ENCODE assay signal across 1 cellular context in genomic region chr16:84190731-84191388, GRCh38.
TF ChIP-seq lines count a peak whose summit lies in the region.

Gene ADAD2, plus strand, starts transcription at chr16:84191157. Its CDS starts 74 bp downstream, at chr16:84191231.

TF ChIP-seq in HepG2, 621 proteins besides CTCF, POLR2A, EP300 and RAD21 (continued from another document):
- TF ChIP-seq IKZF5 (CRISPR knock-in tag; IDR thresholded peaks at IDR 0.05): no peak
- TF ChIP-seq STAG1 (CRISPR knock-in tag; IDR thresholded peaks at IDR 0.05): no peak
- TF ChIP-seq, protein P1, sequence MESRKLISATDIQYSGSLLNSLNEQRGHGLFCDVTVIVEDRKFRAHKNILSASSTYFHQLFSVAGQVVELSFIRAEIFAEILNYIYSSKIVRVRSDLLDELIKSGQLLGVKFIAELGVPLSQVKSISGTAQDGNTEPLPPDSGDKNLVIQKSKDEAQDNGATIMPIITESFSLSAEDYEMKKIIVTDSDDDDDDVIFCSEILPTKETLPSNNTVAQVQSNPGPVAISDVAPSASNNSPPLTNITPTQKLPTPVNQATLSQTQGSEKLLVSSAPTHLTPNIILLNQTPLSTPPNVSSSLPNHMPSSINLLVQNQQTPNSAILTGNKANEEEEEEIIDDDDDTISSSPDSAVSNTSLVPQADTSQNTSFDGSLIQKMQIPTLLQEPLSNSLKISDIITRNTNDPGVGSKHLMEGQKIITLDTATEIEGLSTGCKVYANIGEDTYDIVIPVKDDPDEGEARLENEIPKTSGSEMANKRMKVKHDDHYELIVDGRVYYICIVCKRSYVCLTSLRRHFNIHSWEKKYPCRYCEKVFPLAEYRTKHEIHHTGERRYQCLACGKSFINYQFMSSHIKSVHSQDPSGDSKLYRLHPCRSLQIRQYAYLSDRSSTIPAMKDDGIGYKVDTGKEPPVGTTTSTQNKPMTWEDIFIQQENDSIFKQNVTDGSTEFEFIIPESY (CRISPR knock-in tag; IDR thresholded peaks at IDR 0.05): peak; percentile 56; the same call in 1 of the 2 replicates
- TF ChIP-seq GTF3A (CRISPR knock-in tag; conservative IDR thresholded peaks at IDR 0.05): no peak
- TF ChIP-seq ZNF468 (CRISPR knock-in tag; IDR thresholded peaks at IDR 0.05): no peak
- TF ChIP-seq KDM5A (IDR thresholded peaks at IDR 0.05; ENCODE audit: borderline replicate concordance, low read length): no peak
- no peak for TF ChIP-seq ZNF589 (CRISPR knock-in tag; conservative IDR thresholded peaks at IDR 0.05)
- no peak for TF ChIP-seq PHB2 (IDR thresholded peaks at IDR 0.05; ENCODE audit: partially characterized antibody)
- TF ChIP-seq KLF15 (CRISPR knock-in tag; IDR thresholded peaks at IDR 0.05; ENCODE audit: borderline replicate concordance): no peak
- no peak for TF ChIP-seq ZBED4 (CRISPR knock-in tag; IDR thresholded peaks at IDR 0.05; ENCODE audit: borderline replicate concordance)
- TF ChIP-seq MXD3 (CRISPR knock-in tag; IDR thresholded peaks at IDR 0.05): no peak
- TF ChIP-seq SP2 (CRISPR knock-in tag; IDR thresholded peaks at IDR 0.05): peak; percentile 84
- TF ChIP-seq NFYB (CRISPR knock-in tag; IDR thresholded peaks at IDR 0.05): peak; percentile 84
- TF ChIP-seq, protein P2, sequence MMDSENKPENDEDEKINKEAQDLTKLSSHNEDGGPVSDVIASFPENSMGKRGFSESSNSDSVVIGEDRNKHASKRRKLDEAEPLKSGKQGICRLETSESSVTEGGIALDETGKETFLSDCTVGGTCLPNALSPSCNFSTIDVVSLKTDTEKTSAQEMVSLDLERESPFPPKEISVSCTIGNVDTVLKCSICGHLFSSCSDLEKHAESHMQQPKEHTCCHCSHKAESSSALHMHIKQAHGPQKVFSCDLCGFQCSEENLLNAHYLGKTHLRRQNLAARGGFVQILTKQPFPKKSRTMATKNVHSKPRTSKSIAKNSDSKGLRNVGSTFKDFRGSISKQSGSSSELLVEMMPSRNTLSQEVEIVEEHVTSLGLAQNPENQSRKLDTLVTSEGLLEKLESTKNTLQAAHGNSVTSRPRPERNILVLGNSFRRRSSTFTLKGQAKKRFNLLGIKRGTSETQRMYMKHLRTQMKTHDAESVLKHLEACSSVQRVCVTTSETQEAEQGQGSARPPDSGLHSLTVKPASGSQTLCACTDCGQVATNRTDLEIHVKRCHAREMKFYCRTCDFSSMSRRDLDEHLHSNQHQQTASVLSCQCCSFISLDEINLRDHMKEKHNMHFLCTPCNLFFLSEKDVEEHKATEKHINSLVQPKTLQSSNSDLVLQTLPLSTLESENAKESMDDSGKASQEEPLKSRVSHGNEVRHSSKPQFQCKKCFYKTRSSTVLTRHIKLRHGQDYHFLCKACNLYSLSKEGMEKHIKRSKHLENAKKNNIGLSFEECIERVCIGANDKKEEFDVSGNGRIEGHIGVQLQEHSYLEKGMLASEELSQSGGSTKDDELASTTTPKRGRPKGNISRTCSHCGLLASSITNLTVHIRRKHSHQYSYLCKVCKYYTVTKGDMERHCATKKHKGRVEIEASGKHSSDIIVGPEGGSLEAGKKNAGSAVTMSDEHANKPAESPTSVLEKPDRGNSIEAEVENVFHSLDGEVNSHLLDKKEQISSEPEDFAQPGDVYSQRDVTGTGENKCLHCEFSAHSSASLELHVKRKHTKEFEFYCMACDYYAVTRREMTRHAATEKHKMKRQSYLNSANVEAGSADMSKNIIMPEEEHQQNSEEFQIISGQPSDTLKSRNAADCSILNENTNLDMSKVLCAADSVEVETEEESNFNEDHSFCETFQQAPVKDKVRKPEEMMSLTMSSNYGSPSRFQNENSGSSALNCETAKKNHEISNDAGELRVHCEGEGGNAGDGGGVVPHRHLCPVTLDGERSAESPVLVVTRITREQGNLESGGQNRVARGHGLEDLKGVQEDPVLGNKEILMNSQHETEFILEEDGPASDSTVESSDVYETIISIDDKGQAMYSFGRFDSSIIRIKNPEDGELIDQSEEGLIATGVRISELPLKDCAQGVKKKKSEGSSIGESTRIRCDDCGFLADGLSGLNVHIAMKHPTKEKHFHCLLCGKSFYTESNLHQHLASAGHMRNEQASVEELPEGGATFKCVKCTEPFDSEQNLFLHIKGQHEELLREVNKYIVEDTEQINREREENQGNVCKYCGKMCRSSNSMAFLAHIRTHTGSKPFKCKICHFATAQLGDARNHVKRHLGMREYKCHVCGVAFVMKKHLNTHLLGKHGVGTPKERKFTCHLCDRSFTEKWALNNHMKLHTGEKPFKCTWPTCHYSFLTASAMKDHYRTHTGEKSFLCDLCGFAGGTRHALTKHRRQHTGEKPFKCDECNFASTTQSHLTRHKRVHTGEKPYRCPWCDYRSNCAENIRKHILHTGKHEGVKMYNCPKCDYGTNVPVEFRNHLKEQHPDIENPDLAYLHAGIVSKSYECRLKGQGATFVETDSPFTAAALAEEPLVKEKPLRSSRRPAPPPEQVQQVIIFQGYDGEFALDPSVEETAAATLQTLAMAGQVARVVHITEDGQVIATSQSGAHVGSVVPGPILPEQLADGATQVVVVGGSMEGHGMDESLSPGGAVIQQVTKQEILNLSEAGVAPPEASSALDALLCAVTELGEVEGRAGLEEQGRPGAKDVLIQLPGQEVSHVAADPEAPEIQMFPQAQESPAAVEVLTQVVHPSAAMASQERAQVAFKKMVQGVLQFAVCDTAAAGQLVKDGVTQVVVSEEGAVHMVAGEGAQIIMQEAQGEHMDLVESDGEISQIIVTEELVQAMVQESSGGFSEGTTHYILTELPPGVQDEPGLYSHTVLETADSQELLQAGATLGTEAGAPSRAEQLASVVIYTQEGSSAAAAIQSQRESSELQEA (CRISPR knock-in tag; IDR thresholded peaks at IDR 0.05; ENCODE audit: not compliant biosample characterization): no peak
- no peak for TF ChIP-seq PRDM10 (CRISPR knock-in tag; IDR thresholded peaks at IDR 0.05; ENCODE audit: low read depth)
- no peak for TF ChIP-seq RNF219 (CRISPR knock-in tag; IDR thresholded peaks at IDR 0.05)
- TF ChIP-seq, protein P3, sequence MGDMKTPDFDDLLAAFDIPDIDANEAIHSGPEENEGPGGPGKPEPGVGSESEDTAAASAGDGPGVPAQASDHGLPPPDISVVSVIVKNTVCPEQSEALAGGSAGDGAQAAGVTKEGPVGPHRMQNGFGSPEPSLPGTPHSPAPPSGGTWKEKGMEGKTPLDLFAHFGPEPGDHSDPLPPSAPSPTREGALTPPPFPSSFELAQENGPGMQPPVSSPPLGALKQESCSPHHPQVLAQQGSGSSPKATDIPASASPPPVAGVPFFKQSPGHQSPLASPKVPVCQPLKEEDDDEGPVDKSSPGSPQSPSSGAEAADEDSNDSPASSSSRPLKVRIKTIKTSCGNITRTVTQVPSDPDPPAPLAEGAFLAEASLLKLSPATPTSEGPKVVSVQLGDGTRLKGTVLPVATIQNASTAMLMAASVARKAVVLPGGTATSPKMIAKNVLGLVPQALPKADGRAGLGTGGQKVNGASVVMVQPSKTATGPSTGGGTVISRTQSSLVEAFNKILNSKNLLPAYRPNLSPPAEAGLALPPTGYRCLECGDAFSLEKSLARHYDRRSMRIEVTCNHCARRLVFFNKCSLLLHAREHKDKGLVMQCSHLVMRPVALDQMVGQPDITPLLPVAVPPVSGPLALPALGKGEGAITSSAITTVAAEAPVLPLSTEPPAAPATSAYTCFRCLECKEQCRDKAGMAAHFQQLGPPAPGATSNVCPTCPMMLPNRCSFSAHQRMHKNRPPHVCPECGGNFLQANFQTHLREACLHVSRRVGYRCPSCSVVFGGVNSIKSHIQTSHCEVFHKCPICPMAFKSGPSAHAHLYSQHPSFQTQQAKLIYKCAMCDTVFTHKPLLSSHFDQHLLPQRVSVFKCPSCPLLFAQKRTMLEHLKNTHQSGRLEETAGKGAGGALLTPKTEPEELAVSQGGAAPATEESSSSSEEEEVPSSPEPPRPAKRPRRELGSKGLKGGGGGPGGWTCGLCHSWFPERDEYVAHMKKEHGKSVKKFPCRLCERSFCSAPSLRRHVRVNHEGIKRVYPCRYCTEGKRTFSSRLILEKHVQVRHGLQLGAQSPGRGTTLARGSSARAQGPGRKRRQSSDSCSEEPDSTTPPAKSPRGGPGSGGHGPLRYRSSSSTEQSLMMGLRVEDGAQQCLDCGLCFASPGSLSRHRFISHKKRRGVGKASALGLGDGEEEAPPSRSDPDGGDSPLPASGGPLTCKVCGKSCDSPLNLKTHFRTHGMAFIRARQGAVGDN (CRISPR knock-in tag; IDR thresholded peaks at IDR 0.05): peak; percentile 24; the same call in 1 of the 2 replicates
- no peak for TF ChIP-seq MTF1 (CRISPR knock-in tag; IDR thresholded peaks at IDR 0.05)
- TF ChIP-seq, protein P4, sequence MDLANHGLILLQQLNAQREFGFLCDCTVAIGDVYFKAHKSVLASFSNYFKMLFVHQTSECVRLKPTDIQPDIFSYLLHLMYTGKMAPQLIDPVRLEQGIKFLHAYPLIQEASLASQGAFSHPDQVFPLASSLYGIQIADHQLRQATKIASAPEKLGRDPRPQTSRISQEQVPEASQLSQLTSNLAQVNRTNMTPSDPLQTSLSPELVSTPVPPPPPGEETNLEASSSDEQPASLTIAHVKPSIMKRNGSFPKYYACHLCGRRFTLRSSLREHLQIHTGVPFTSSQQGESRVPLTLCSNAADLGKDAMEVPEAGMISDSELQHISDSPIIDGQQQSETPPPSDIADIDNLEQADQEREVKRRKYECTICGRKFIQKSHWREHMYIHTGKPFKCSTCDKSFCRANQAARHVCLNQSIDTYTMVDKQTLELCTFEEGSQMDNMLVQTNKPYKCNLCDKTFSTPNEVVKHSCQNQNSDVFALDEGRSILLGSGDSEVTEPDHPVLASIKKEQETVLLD (CRISPR knock-in tag; IDR thresholded peaks at IDR 0.05; ENCODE audit: low read depth): no peak
